ENCODE assay signal across 10 cellular contexts in the genomic region with DNA sequence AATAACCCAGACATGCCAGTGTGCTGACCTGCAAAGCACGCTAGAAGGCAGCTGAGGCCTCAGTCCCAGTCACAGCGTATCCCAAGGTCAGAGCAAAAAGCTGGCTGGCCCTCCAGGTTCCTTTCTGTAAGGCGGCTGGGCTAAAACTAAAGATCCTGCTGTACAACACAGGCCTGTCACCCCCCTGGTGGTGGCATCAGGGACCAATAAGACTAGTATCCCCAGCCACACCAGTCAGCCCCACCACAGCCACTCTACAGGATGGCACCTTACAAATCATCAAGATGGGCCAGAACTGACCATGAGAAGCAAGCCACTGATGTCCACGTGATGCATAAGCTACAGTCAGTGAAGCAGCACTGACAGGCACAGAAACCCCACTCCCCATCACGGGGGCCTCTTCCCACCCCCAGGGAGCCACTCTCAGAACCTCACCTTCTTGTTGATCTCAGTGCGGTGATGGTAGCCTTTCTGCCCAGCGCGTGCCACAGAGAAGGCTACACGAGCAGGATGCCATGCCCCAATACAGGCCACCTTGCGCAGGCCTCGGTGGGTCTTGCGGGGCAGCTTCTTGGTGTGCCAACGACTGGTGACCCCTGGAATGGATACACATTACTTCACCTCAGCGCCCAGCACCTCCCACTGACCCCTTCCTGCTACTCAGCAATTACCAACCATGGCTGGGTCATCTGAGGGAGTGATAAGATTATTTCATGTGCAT. TPM values are rescaled to one million over a fixed set of nuclear protein-coding genes. Genes with fewer than 3 reads are reported as not detected.
DNase-seq lines count a peak whose midpoint lies in the region; ATAC-seq and TF ChIP-seq lines count a peak whose summit lies in the region.
"Had no signal": no experiment of that assay in that cellular context is flagged by ENCODE, and none has a peak within 500 bp of the region (broad histone marks: within the 10 kb centered on the region; RNA-seq: fewer than 3 reads in every experiment).

No MANE protein-coding gene starts in this region.

- peaks cover 84% of the 10 kb centered on the region for H3K36me3 Mint-ChIP-seq in activated CD4-positive, alpha-beta T cell treated with anti-CD3 and anti-CD28 coated beads, Interleukin-2, amount 10 ng/mL, durations not matched to agents 24 days and 14 days (ENCODE audit: low read depth)

- peaks cover 79% of the 10 kb centered on the region for H3K36me3 ChIP-seq in SK-N-MC (ENCODE audit: insufficient read depth, low read length)
- H3K36me3 ChIP-seq: uterus had no signal

- no peaks in the 10 kb centered on the region for H3K9me3 Mint-ChIP-seq in activated CD4-positive, alpha-beta T cell treated with anti-CD3 and anti-CD28 coated beads, Interleukin-2, amount 10 ng/mL, durations not matched to agents 24 days and 14 days

- no peak for ATAC-seq in stimulated activated naive CD8-positive, alpha-beta T cell treated with anti-CD3 and anti-CD28 coated beads, Interleukin-15, Interleukin-2, amounts not matched to agents 100 U/mL and 50 U/mL, for 24 hours
- ATAC-seq in GM19463 (IDR thresholded peaks at IDR 0.05; ENCODE audit: unreplicated experiment) (no peak), HG02588 (IDR thresholded peaks at IDR 0.05; ENCODE audit: unreplicated experiment) (no peak)
- ATAC-seq: left lobe of liver had no signal

- peak overlapping the region; percentile 8 for H3K27ac Mint-ChIP-seq in activated CD4-positive, alpha-beta T cell treated with anti-CD3 and anti-CD28 coated beads, Interleukin-2, amount 10 ng/mL, durations not matched to agents 24 days and 14 days

- H3K27me3 Mint-ChIP-seq in activated CD4-positive, alpha-beta T cell treated with anti-CD3 and anti-CD28 coated beads, Interleukin-2, amount 10 ng/mL, durations not matched to agents 24 days and 14 days = no peaks in the 10 kb centered on the region

- TF ChIP-seq CTCF in epithelial cell of proximal tubule (conservative IDR thresholded peaks at IDR 0.05; ENCODE audit: low read depth, low read length) = peak; percentile 25

- H3K4me3 Mint-ChIP-seq in activated CD4-positive, alpha-beta T cell treated with anti-CD3 and anti-CD28 coated beads, Interleukin-2, amount 10 ng/mL, durations not matched to agents 24 days and 14 days = peak overlapping the region; percentile 94

- H3K4me3 ChIP-seq in SK-N-MC (0 out of 2 replicates have a peak overlapping the region, but pooled peaks have one; percentile 5), epithelial cell of proximal tubule (ENCODE audit: low read depth, low read length) (no peak overlapping the region)
- H3K4me3 ChIP-seq: uterus had no signal

- peak overlapping the region; percentile 84; the same call in 1 of the 2 replicates for H3K27ac ChIP-seq in SK-N-MC

- DNase-seq in activated CD4-positive, alpha-beta T cell treated with anti-CD3 and anti-CD28 coated beads, Interleukin-2, amount 10 ng/mL, durations not matched to agents 24 days and 14 days = no peak
- no peak for DNase-seq in activated CD4-positive, alpha-beta T cell treated with anti-CD3 and anti-CD28 coated beads for 48 hours
- DNase-seq in SK-N-MC (ENCODE audit: low read depth, low spot score) (no peak), epithelial cell of proximal tubule (ENCODE audit: low read depth) (no peak), putamen (ENCODE audit: low spot score) (no peak)
- peak; percentile 28 for DNase-seq in stimulated activated naive CD8-positive, alpha-beta T cell treated with anti-CD3 and anti-CD28 coated beads, Interleukin-15, Interleukin-2, amounts not matched to agents 100 U/mL and 50 U/mL, for 24 hours
- DNase-seq: uterus had no signal

- H3K9ac ChIP-seq in SK-N-MC (ENCODE audit: insufficient read length) = no peak overlapping the region

- H3K9me3 ChIP-seq in SK-N-MC (ENCODE audit: low read depth, low read length) = no peaks in the 10 kb centered on the region
- H3K9me3 ChIP-seq: uterus had no signal

- intact Hi-C loops in activated CD4-positive, alpha-beta T cell treated with anti-CD3 and anti-CD28 coated beads, Interleukin-2, amount 10 ng/mL, durations not matched to agents 24 days and 14 days (cut with micrococcal nuclease) = loop anchor here (10.0 kb wide), 1 partner anchor 310 kb away; no protein-coding TSS in a partner anchor

- H3K4me1 Mint-ChIP-seq in activated CD4-positive, alpha-beta T cell treated with anti-CD3 and anti-CD28 coated beads, Interleukin-2, amount 10 ng/mL, durations not matched to agents 24 days and 14 days = peaks cover 35% of the 10 kb centered on the region

RNA-seq across cellular contexts. Expression of a gene that starts 5.0 kb away (rescaled TPM):
- total RNA-seq in activated CD4-positive, alpha-beta T cell treated with anti-CD3 and anti-CD28 coated beads, Interleukin-2, amount 10 ng/mL, durations not matched to agents 24 days and 14 days = 2,129 and 2,132 TPM in 2 replicates
- 1,634 and 2,001 TPM in 2 replicates for total RNA-seq in epithelial cell of proximal tubule

RNA-seq across cellular contexts. Expression of a gene that starts 35.4 kb away (rescaled TPM):
- total RNA-seq in activated CD4-positive, alpha-beta T cell treated with anti-CD3 and anti-CD28 coated beads, Interleukin-2, amount 10 ng/mL, durations not matched to agents 24 days and 14 days = not detected in 2 replicates
- 4.7 TPM in 2 replicates for total RNA-seq in epithelial cell of proximal tubule
